Comparison of ENCODE assay signal across 22 cellular contexts in the genomic region with DNA sequence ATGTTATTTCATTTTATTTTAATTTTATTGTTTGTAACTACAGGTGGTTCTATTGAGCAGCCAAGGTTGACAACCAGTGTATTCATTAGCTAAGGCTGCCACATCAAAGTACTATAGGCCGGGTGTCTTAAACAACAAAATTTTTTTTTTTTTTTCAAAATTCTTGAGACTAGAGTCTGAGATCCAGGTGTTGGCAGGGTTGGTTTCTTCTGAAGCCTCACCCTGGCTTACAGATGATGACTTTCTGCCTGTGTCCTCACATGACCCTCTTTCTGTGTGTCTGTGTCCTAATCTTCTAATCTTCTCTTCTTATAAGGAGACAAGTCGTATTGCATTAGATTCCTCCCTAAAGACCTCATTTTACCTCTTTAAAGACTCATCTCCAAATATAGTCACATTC.
"Had no signal": no experiment of that assay in that cellular context is flagged by ENCODE, and none has a peak within 500 bp of the region (broad histone marks: within the 10 kb centered on the region; RNA-seq: fewer than 3 reads in every experiment).

No MANE protein-coding gene starts in this region.

- ATAC-seq: activated T-cell treated with anti-CD3 and anti-CD28 coated beads, Interleukin-2, amount 50 U/mL, for 72 hours; lower lobe of right lung; natural killer cell treated with Interleukin-12 subunit alpha and Interleukin-12 subunit beta and Interleukin-15 and Interleukin-18, amount 100 ng/mL, for 72 hours; right lobe of liver; stimulated activated memory B cell treated with anti-CD40 and anti-IgM and Interleukin-4, amounts not matched to agents 10 μg/mL and 1 μg/mL and 100 μg/mL, for 72 hours had no signal

- H3K27ac Mint-ChIP-seq: activated T-cell treated with anti-CD3 and anti-CD28 coated beads, Interleukin-2, amount 50 U/mL, for 72 hours; mesothelial cell of epicardium; natural killer cell treated with Interleukin-12 subunit alpha and Interleukin-12 subunit beta and Interleukin-15 and Interleukin-18, amount 100 ng/mL, for 72 hours; stimulated activated memory B cell treated with anti-CD40 and anti-IgM and Interleukin-4, amounts not matched to agents 10 μg/mL and 1 μg/mL and 100 μg/mL, for 72 hours; type B pancreatic cell had no signal

- H3K9me3 Mint-ChIP-seq: activated T-cell treated with anti-CD3 and anti-CD28 coated beads, Interleukin-2, amount 50 U/mL, for 72 hours; mesothelial cell of epicardium; natural killer cell treated with Interleukin-12 subunit alpha and Interleukin-12 subunit beta and Interleukin-15 and Interleukin-18, amount 100 ng/mL, for 72 hours; stimulated activated memory B cell treated with anti-CD40 and anti-IgM and Interleukin-4, amounts not matched to agents 10 μg/mL and 1 μg/mL and 100 μg/mL, for 72 hours; type B pancreatic cell had no signal

- H3K4me3 Mint-ChIP-seq: activated T-cell treated with anti-CD3 and anti-CD28 coated beads, Interleukin-2, amount 50 U/mL, for 72 hours; mesothelial cell of epicardium; natural killer cell treated with Interleukin-12 subunit alpha and Interleukin-12 subunit beta and Interleukin-15 and Interleukin-18, amount 100 ng/mL, for 72 hours; stimulated activated memory B cell treated with anti-CD40 and anti-IgM and Interleukin-4, amounts not matched to agents 10 μg/mL and 1 μg/mL and 100 μg/mL, for 72 hours; type B pancreatic cell had no signal

- DNase-seq: activated CD4-positive, alpha-beta T cell treated with anti-CD3 and anti-CD28 coated beads, Interleukin-2, amount 50 U/mL, for 4 hours; activated effector memory CD4-positive, alpha-beta T cell treated with anti-CD3 and anti-CD28 coated beads, Interleukin-2, amount 50 U/mL, for 16 hours; activated naive CD4-positive, alpha-beta T cell treated with anti-CD3 and anti-CD28 coated beads, Interleukin-2, amount 50 U/mL, for 16 hours; activated T-cell treated with anti-CD3 and anti-CD28 coated beads, Interleukin-2, amount 50 U/mL, for 72 hours; aorta; brain microvascular endothelial cell; central memory CD4-positive, alpha-beta T cell; foreskin melanocyte; glutamatergic neuron; lower lobe of right lung; right lobe of liver; small intestine; stimulated activated CD4-positive, alpha-beta T cell treated with anti-CD3 and anti-CD28 coated beads, Interleukin-15, amount 100 ng/mL, for 24 hours; stimulated activated CD4-positive, alpha-beta T cell treated with anti-CD3 and anti-CD28 coated beads, Interleukin-4, amount 100 ng/mL, for 24 hours; testis had no signal

- H3K27me3 ChIP-seq: brain microvascular endothelial cell, neutrophil, right lobe of liver, testis had no signal

- H2AFZ ChIP-seq: parathyroid adenoma had no signal

- H3K27me3 Mint-ChIP-seq: natural killer cell treated with Interleukin-12 subunit alpha and Interleukin-12 subunit beta and Interleukin-15 and Interleukin-18, amount 100 ng/mL, for 72 hours; stimulated activated memory B cell treated with anti-CD40 and anti-IgM and Interleukin-4, amounts not matched to agents 10 μg/mL and 1 μg/mL and 100 μg/mL, for 72 hours; type B pancreatic cell had no signal

- H3K4me1 Mint-ChIP-seq: stimulated activated memory B cell treated with anti-CD40 and anti-IgM and Interleukin-4, amounts not matched to agents 10 μg/mL and 1 μg/mL and 100 μg/mL, for 72 hours had no signal

- H3K9ac ChIP-seq: parathyroid adenoma had no signal

- H3K36me3 ChIP-seq: brain microvascular endothelial cell, lower lobe of right lung, neutrophil, right lobe of liver had no signal

- H3K79me2 ChIP-seq: parathyroid adenoma had no signal

- H3K4me3 ChIP-seq: coronary artery, lower lobe of right lung, right lobe of liver, testis had no signal

- H3K36me3 Mint-ChIP-seq: mesothelial cell of epicardium; natural killer cell treated with Interleukin-12 subunit alpha and Interleukin-12 subunit beta and Interleukin-15 and Interleukin-18, amount 100 ng/mL, for 72 hours; stimulated activated memory B cell treated with anti-CD40 and anti-IgM and Interleukin-4, amounts not matched to agents 10 μg/mL and 1 μg/mL and 100 μg/mL, for 72 hours; type B pancreatic cell had no signal

- H3K27ac ChIP-seq: brain microvascular endothelial cell, coronary artery, lower lobe of right lung, neutrophil, parathyroid adenoma, right lobe of liver, testis had no signal

- H3K9me3 ChIP-seq: lower lobe of right lung, neutrophil, right lobe of liver, testis had no signal

- H3K4me1 ChIP-seq: lower lobe of right lung, parathyroid adenoma, right lobe of liver, testis had no signal
